8 cellular contexts compared by ENCODE assay signal in the genomic region with DNA sequence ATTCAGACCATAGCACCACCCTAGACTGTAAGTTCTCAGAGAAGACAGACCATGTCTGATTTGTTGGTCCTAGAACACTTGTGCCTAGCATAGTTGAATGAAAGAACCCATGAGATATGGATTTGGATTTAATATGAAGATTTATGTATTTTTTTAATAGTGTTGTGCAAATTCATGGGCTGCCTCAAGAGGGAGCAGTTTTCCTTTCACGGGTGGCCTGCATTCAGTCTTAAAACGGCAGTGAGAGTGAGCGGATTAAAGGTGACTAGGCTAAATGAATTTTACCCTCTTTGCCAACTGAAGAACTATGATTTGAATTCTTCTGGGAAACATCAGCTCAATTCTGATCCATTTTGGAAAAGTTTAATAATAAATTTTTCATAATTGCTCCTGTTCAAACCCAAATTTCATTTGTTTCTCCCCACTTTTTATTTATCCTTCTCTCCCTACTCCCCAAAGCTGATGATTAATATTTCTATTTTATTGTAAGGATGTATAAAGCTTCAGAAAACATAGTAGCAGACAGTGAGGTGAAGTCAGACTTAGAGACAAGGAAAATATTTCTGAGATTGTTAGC.
DNase-seq lines count a peak whose midpoint lies in the region; ATAC-seq and TF ChIP-seq lines count a peak whose summit lies in the region.

No MANE protein-coding gene starts in this region.

- 31 to 43% methylated on average over 3 of the region's 3 CpGs for WGBS in esophagus squamous epithelium, 2 donors
- WGBS in thyroid gland, 2 donors: 53 to 60% methylated on average over 3 of the region's 3 CpGs

- CTCF ChIA-PET in Panc1 (lab: Charles Lee): interaction anchor here (0.6 kb wide), 1 partner anchor 10 kb away, joined by 4 read pairs; no protein-coding TSS in a partner anchor

- H3K36me3 Mint-ChIP-seq in type B pancreatic cell: no peaks in the 10 kb centered on the region

- in situ Hi-C loops in Panc1 (cut with HindIII; ENCODE audit: low pct_unique_long_range_greater_than_20kb, low sequenced_read_pairs): no loop called here

- H3K4me1 Mint-ChIP-seq in type B pancreatic cell (ENCODE audit: unreplicated experiment): peaks cover 4% of the 10 kb centered on the region

- peak; percentile 79 for TF ChIP-seq CTCF in Panc1 (IDR thresholded peaks at IDR 0.05)
- TF ChIP-seq CTCF in esophagus squamous epithelium (IDR thresholded peaks at IDR 0.05): peak in 4 of 6 experiments; percentile 29 to 37 (median 30)
- peak; percentile 77 for TF ChIP-seq CTCF in type B pancreatic cell (conservative IDR thresholded peaks at IDR 0.05)
- TF ChIP-seq CTCF in thyroid gland (IDR thresholded peaks at IDR 0.05): no peak

- peak; percentile 27 for DNase-seq in COR-L47 (lab: John Stamatoyannopoulos, UW)
- no peak for DNase-seq in Panc1 (ENCODE audit: low read depth, low spot score)
- DNase-seq in esophagus squamous epithelium (lab: John Stamatoyannopoulos, UW): no peak
- no peak for DNase-seq in type B pancreatic cell (ENCODE audit: extremely low spot score, unreplicated experiment)
- no peak for DNase-seq in thyroid gland
- DNase-seq in epidermal melanocyte (ENCODE audit: insufficient read length, low spot score): no peak

- peaks cover 5% of the 10 kb centered on the region for H3K9me3 Mint-ChIP-seq in type B pancreatic cell

- BruUV-seq in Panc1 (replicated peaks; lab: Mats Ljungman, UMichigan): no TSS peak

- H3K27me3 Mint-ChIP-seq in type B pancreatic cell: no peaks in the 10 kb centered on the region

- H3K4me3 ChIP-seq in Panc1 (ENCODE audit: low read depth in 2 of 2, low read length in 2 of 2): no peak overlapping the region
- H3K4me3 ChIP-seq in esophagus squamous epithelium: no peak overlapping the region
- H3K4me3 ChIP-seq in thyroid gland (replicated peaks in 1 of 3): no peak overlapping the region

- no peak overlapping the region for H3K27ac ChIP-seq in Panc1 (ENCODE audit: low read length)
- no peak overlapping the region for H3K27ac ChIP-seq in esophagus squamous epithelium
- no peak overlapping the region for H3K27ac ChIP-seq in thyroid gland

- ATAC-seq in GM18867 (IDR thresholded peaks at IDR 0.05; ENCODE audit: unreplicated experiment) (peak; percentile 85), HG03354 (IDR thresholded peaks at IDR 0.05; ENCODE audit: poor library complexity, severe bottlenecking, unreplicated experiment) (peak; percentile 78), Panc1 (no peak)

- no peaks in the 10 kb centered on the region for H3K4me1 ChIP-seq in Panc1 (ENCODE audit: control insufficient read depth, insufficient read depth, low read length)
- H3K4me1 ChIP-seq in esophagus squamous epithelium: no peaks in the 10 kb centered on the region
- no peaks in the 10 kb centered on the region for H3K4me1 ChIP-seq in thyroid gland

- H3K36me3 ChIP-seq in Panc1 (ENCODE audit: control insufficient read depth, insufficient read depth, low read length): no peaks in the 10 kb centered on the region
- H3K36me3 ChIP-seq in esophagus squamous epithelium: no peaks in the 10 kb centered on the region
- H3K36me3 ChIP-seq in thyroid gland: no peaks in the 10 kb centered on the region

- POLR2A ChIA-PET in Panc1 (lab: Charles Lee): no interaction called here

- TF ChIP-seq POLR2A in esophagus squamous epithelium (IDR thresholded peaks at IDR 0.05) (no peak), thyroid gland (IDR thresholded peaks at IDR 0.05) (no peak)

- H3K27ac Mint-ChIP-seq in type B pancreatic cell: no peak overlapping the region

- H3K4me3 Mint-ChIP-seq in type B pancreatic cell: no peak overlapping the region

- intact Hi-C loops in Panc1 (cut with micrococcal nuclease; ENCODE audit: unreplicated experiment): no loop called here
- intact Hi-C loops in esophagus squamous epithelium (cut with DNase I): no loop called here
- intact Hi-C loops in thyroid gland (cut with DNase I): no loop called here

- H3K27me3 ChIP-seq in Panc1 (ENCODE audit: control insufficient read depth, insufficient read depth, low read length): no peaks in the 10 kb centered on the region
- H3K27me3 ChIP-seq in esophagus squamous epithelium: no peaks in the 10 kb centered on the region
- no peaks in the 10 kb centered on the region for H3K27me3 ChIP-seq in thyroid gland

- H3K9me3 ChIP-seq in Panc1 (ENCODE audit: control insufficient read depth, insufficient read depth, low read depth, low read length): no peaks in the 10 kb centered on the region
- H3K9me3 ChIP-seq in esophagus squamous epithelium: no peaks in the 10 kb centered on the region
- H3K9me3 ChIP-seq in thyroid gland: no peaks in the 10 kb centered on the region

Comparison
In these comparisons a context has a peak if more than half of its experiments do, and no peak if none do; other contexts are left out.
1. CTCF ChIP-seq: peak in Panc1 (single experiment), esophagus squamous epithelium (4 of 6) and type B pancreatic cell (single experiment); none in thyroid gland (0 of 6).